ENCODE assay signal across 8 cellular contexts in the genomic region with DNA sequence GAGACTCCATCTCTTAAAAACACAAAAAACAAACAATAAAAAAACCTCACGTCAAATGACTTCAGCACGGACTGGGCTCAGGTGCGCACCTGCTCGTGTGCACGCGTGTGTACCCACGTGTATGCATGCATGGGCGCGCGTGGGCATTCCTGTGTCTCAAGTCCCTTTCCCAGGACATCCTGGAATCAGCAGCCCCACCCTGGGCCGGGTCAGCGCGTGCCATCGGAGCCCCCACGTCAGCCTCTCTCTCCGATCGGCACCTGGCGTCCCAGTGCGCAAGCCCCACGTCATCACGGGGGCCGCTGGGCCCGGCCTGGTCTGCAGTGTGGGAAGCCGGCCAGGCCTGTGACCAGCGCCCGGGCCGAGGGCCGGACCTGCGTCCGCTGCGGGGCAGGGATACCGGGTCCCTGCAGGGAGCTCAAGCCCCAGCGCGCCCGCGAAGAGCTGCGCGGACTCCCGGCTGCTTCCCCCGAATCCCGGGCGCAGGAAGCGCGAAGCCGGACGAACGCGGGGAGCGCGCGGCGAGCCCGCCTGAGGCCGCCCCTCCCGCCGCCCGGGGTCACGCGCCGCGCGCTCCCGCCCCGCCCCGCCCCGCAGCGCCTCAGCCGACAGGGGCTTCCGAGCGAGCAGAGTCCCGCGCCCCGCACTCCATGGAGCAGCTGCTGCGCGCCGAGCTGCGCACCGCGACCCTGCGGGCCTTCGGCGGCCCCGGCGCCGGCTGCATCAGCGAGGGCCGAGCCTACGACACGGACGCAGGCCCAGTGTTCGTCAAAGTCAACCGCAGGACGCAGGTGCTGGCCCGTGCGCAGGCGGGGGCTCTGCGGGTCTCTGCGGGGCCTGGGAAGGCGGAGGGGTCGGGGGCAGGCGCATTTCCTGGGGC. TPM values are rescaled to one million over a fixed set of nuclear protein-coding genes. Genes with fewer than 3 reads are reported as not detected.
DNase-seq lines count a peak whose midpoint lies in the region; ATAC-seq and TF ChIP-seq lines count a peak whose summit lies in the region.

A gene (plus strand): TSS at position 629 of the 880 bp plus-strand sequence. CDS start 22 bp downstream, at position 651.

- H3K79me2 ChIP-seq in GM23248 (ENCODE audit: insufficient read depth) = no peaks in the 10 kb centered on the region

- peak within 1 kb of the TSS; percentile 73 for H3K4me3 ChIP-seq in GM23248
- H3K4me3 ChIP-seq in brain microvascular endothelial cell (ENCODE audit: low read depth, low read length) = peak within 1 kb of the TSS; percentile 50

- H3K9me3 ChIP-seq in GM23248 (ENCODE audit: low read depth) = no peaks in the 10 kb centered on the region

- WGBS in GM23248 (ENCODE audit: low coverage in 1 of 2, low lambda C conversion rate in 2 of 2, missing lambda C conversion rate in 2 of 2), 2 experiments = 2 to 3% methylated on average over 50 to 62 of the region's 101 CpGs

- DNase-seq in GM23248 = peak; percentile 73
- peak; percentile 33 for DNase-seq in RPMI7951 (ENCODE audit: low read depth)
- DNase-seq in brain microvascular endothelial cell = peak; percentile 45
- peak in 47 of 51 donors; percentile 16 to 92 (median 75) for DNase-seq in hypothalamus (lab: John Stamatoyannopoulos, UW)
- DNase-seq in posterior vena cava (ENCODE audit: low spot score) = peak; percentile 91
- no peak for DNase-seq in DMS153 (lab: John Stamatoyannopoulos, UW)

- no peaks in the 10 kb centered on the region for H3K27me3 ChIP-seq in GM23248 (replicated peaks; ENCODE audit: insufficient read depth)
- no peaks in the 10 kb centered on the region for H3K27me3 ChIP-seq in brain microvascular endothelial cell (replicated peaks)

- peak within 1 kb of the TSS; percentile 73 for H3K27ac ChIP-seq in 22Rv1
- H3K27ac ChIP-seq in GM23248 = no peak within 1 kb of the TSS
- H3K27ac ChIP-seq in brain microvascular endothelial cell = peak within 1 kb of the TSS; percentile 4

- H3K36me3 ChIP-seq in GM23248 (ENCODE audit: low read depth) (no peaks in the 10 kb centered on the region), brain microvascular endothelial cell (replicated peaks) (no peaks in the 10 kb centered on the region)

- in situ Hi-C loops in GM23248 (cut with MboI) = no loop called here
- in situ Hi-C loops in brain microvascular endothelial cell (cut with HindIII; ENCODE audit: low pct_ligation_motif_present, low sequenced_read_pairs) = no loop called here

- TF ChIP-seq CTCF in 22Rv1 (IDR thresholded peaks at IDR 0.05) (no peak), brain microvascular endothelial cell (IDR thresholded peaks at IDR 0.05; ENCODE audit: low read depth, low read length, missing control alignments) (no peak)

- H4K20me1 ChIP-seq in GM23248 (ENCODE audit: insufficient read depth) = no peaks in the 10 kb centered on the region

- no peaks in the 10 kb centered on the region for H3F3A ChIP-seq in GM23248 (ENCODE audit: insufficient read depth)

- ATAC-seq in GM18498 (IDR thresholded peaks at IDR 0.05; ENCODE audit: unreplicated experiment) = no peak

- intact Hi-C loops in posterior vena cava (cut with DNase I) = no loop called here

- peak within 1 kb of the TSS; percentile 75 for H2AFZ ChIP-seq in GM23248

- no peaks in the 10 kb centered on the region for H3K9me2 ChIP-seq in GM23248 (ENCODE audit: insufficient read depth)

- H3K4me2 ChIP-seq in GM23248 (ENCODE audit: unreplicated experiment) = peak within 1 kb of the TSS; percentile 78

- no peaks in the 10 kb centered on the region for H3K4me1 ChIP-seq in GM23248 (ENCODE audit: insufficient read depth)

- peak within 1 kb of the TSS; percentile 68 for H3K9ac ChIP-seq in GM23248

RNA-seq across cellular contexts. Expression of the gene that starts here (rescaled TPM):
- total RNA-seq in GM23248 (2014; rRNA removed; shearing (Covaris generic)) = 0.11 TPM in 1 of 2 replicates, not detected in the other
- 1.0 TPM in 2 replicates for polyA plus RNA-seq in GM23248 (2016; fragmentation: Nextera tagmentation; extraction: Ambion mirVana)
- total RNA-seq in RPMI7951 (2014; rRNA removed; shearing (Covaris generic)) = 0.68 TPM in 1 of 2 replicates, not detected in the other
- 10 to 100 TPM in 1 of 2 donors, 1 to 10 TPM in 1; 9.6 to 13.2 TPM for total RNA-seq in posterior vena cava

Comparison
In these comparisons a context has a peak if more than half of its experiments do, and no peak if none do; other contexts are left out.
1. Peak in DNase-seq in RPMI7951; RNA of the gene not detected or under 1 TPM.